26 cellular contexts compared by ENCODE assay signal in the genomic region with DNA sequence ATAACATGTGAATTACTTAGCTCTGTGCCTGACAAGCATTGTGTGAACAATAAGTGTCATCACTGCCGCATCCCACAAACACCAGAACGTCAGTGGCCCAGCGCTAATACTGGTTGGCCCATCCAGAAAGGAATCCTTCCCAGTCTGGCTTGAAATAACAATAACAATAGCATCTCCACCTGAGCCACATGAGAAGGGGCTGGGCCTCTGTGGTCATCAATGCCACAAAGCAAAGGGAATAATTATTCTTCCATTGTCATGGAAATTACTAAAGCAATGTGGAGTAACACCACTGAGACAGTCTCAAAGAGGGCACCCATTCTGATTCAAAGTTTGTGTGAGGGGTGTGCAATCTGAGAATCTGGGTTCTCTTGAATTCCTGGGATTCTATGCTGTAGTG.
"Had no signal": no experiment of that assay in that cellular context is flagged by ENCODE, and none has a peak within 500 bp of the region (broad histone marks: within the 10 kb centered on the region; RNA-seq: fewer than 3 reads in every experiment).

No MANE protein-coding gene starts in this region.

- H3K4me3 ChIP-seq: hepatocyte, left ventricle myocardium inferior, ovary, psoas muscle, thyroid gland, upper lobe of right lung had no signal

- H3K4me1 Mint-ChIP-seq: activated naive CD8-positive, alpha-beta T cell treated with anti-CD3 and anti-CD28 coated beads for 36 hours; T-helper 17 cell had no signal

- H3K36me3 Mint-ChIP-seq: activated naive CD8-positive, alpha-beta T cell treated with anti-CD3 and anti-CD28 coated beads for 36 hours; natural killer cell treated with Interleukin-12 subunit alpha and Interleukin-12 subunit beta and Interleukin-15 and Interleukin-18, amount 100 ng/mL, for 72 hours had no signal

- H3K27me3 Mint-ChIP-seq: T-helper 17 cell had no signal

- H3K27ac Mint-ChIP-seq: activated naive CD8-positive, alpha-beta T cell treated with anti-CD3 and anti-CD28 coated beads for 36 hours; activated T-helper 2 cell treated with anti-CD3 and anti-CD28 coated beads, Interferon-gamma antibody, Interleukin-2, Interleukin-4, amounts not matched to agents 10 μg/mL and 5 μg/mL and 100 μg/mL, durations not matched to agents 14 hours and 24 hours and 36 hours; natural killer cell treated with Interleukin-12 subunit alpha and Interleukin-12 subunit beta and Interleukin-15 and Interleukin-18, amount 100 ng/mL, for 72 hours; T-helper 17 cell had no signal

- H3K36me3 ChIP-seq: left ventricle myocardium inferior, neutrophil, ovary, thyroid gland, upper lobe of right lung had no signal

- ATAC-seq: activated T-cell treated with anti-CD3 and anti-CD28 coated beads, Interleukin-2, amount 50 U/mL, for 4 hours; foreskin keratinocyte; natural killer cell treated with Interleukin-12 subunit alpha and Interleukin-12 subunit beta and Interleukin-15 and Interleukin-18, amount 100 ng/mL, for 72 hours; psoas muscle; right cardiac atrium; stimulated activated naive CD8-positive, alpha-beta T cell treated with anti-CD3 and anti-CD28 coated beads, Interleukin-15, Interleukin-2, amounts not matched to agents 100 U/mL and 50 U/mL, for 24 hours; T-helper 17 cell; upper lobe of right lung had no signal

- H3K27me3 ChIP-seq: foreskin keratinocyte, hepatocyte, neutrophil, ovary, thyroid gland, upper lobe of right lung had no signal

- H3K4me3 Mint-ChIP-seq: activated naive CD8-positive, alpha-beta T cell treated with anti-CD3 and anti-CD28 coated beads for 36 hours; activated T-cell treated with anti-CD3 and anti-CD28 coated beads, Interleukin-2, amount 50 U/mL, for 4 hours; natural killer cell treated with Interleukin-12 subunit alpha and Interleukin-12 subunit beta and Interleukin-15 and Interleukin-18, amount 100 ng/mL, for 72 hours; T-helper 17 cell had no signal

- H3K9me3 ChIP-seq: left ventricle myocardium inferior, neutrophil, ovary, psoas muscle, thyroid gland, upper lobe of right lung had no signal

- DNase-seq: activated CD4-positive, alpha-beta T cell treated with anti-CD3 and anti-CD28 coated beads for 4 hours; activated CD4-positive, alpha-beta T cell treated with anti-CD3 and anti-CD28 coated beads, Interleukin-2, amount 50 U/mL, for 48 hours; activated CD4-positive, CD25-positive, alpha-beta regulatory T cell; activated CD8-positive, alpha-beta memory T cell treated with anti-CD3 and anti-CD28 coated beads, Interleukin-2, amount 50 U/mL, for 48 hours; activated naive CD4-positive, alpha-beta T cell treated with Interleukin-2 at 50 U/mL for 16 hours; activated naive CD8-positive, alpha-beta T cell treated with anti-CD3 and anti-CD28 coated beads for 36 hours; activated T-cell treated with anti-CD3 and anti-CD28 coated beads, Interleukin-2, amount 50 U/mL, for 4 hours; central memory CD4-positive, alpha-beta T cell; dermis blood vessel endothelial cell; effector CD8-positive, alpha-beta T cell; foreskin keratinocyte; left ventricle myocardium inferior; mammary epithelial cell; midbrain; ovary; psoas muscle; right cardiac atrium; stimulated activated CD4-positive, alpha-beta T cell treated with anti-CD3 and anti-CD28 coated beads, Interleukin-4, amount 100 ng/mL, for 4 hours; stimulated activated naive CD8-positive, alpha-beta T cell treated with anti-CD3 and anti-CD28 coated beads, Interleukin-15, Interleukin-2, amounts not matched to agents 100 U/mL and 50 U/mL, for 24 hours; T-helper 17 cell; thyroid gland; upper lobe of right lung had no signal

- H3K4me1 ChIP-seq: left ventricle myocardium inferior, psoas muscle, thyroid gland, upper lobe of right lung had no signal

- H3K9me3 Mint-ChIP-seq: activated naive CD8-positive, alpha-beta T cell treated with anti-CD3 and anti-CD28 coated beads for 36 hours; natural killer cell treated with Interleukin-12 subunit alpha and Interleukin-12 subunit beta and Interleukin-15 and Interleukin-18, amount 100 ng/mL, for 72 hours had no signal

- H3K27ac ChIP-seq: foreskin keratinocyte, hepatocyte, left ventricle myocardium inferior, neutrophil, ovary, psoas muscle, thyroid gland, upper lobe of right lung had no signal
